8 cellular contexts compared by ENCODE assay signal in the genomic region with DNA sequence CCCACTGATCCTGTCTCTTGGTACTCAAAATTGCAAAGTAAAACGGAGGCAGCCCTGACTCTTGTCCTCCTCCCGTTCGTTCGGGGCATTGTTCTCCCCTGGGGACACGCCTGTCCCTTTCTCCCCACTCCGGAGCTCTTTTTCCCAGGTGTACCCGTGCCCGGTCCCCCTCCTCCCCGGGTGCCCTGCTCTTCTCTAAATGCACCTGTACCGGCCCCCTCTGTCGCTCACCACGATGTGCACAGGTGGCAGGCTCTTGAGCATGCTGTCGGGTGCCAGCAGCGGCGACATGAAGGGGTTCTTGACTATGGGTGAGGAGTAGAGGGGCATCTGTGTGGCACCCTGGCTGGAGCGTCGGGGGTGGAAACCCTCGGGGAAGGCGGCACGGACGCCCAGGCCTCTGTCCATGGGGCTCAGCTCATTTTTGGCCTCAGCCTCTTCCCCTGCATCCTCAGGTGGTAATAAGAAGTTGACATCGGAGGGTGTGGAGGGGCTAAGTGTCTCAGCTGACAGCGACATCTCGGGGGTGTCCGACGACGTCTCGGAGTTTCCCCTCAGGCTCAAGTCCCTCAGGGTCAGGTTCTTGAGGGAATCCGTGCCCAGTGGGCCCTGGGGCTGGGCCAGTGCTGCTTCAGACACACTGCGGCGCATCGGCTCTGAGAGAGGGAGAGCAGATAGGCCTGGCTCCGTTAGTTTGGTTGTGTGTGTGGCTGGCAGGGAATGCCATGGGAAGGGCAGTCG. TPM values are rescaled to one million over a fixed set of nuclear protein-coding genes. Genes with fewer than 3 reads are reported as not detected.
DNase-seq lines count a peak whose midpoint lies in the region; ATAC-seq and TF ChIP-seq lines count a peak whose summit lies in the region.

No MANE protein-coding gene starts in this region.

- ATAC-seq in T-cell (replicated peaks in 1 of 4) (no peak), HG02588 (IDR thresholded peaks at IDR 0.05; ENCODE audit: unreplicated experiment) (no peak)

- TF ChIP-seq CTCF in glutamatergic neuron (IDR thresholded peaks at IDR 0.05; ENCODE audit: partially characterized antibody, unreplicated experiment), result no peak

- H3K36me3 Mint-ChIP-seq in T-cell, result peaks cover 5% of the 10 kb centered on the region
- H3K36me3 Mint-ChIP-seq in glutamatergic neuron (ENCODE audit: unreplicated experiment), result no peaks in the 10 kb centered on the region

- POLR2A ChIA-PET in T-cell (lab: Charles Lee), result interaction anchor here in 1 of 2 donors (0.8 kb wide), 1 partner anchor 239 kb away, joined by 4 read pairs; no protein-coding TSS in a partner anchor

- H3K9me3 ChIP-seq in skeletal muscle satellite cell (replicated peaks; ENCODE audit: low read length), result no peaks in the 10 kb centered on the region

- no peaks in the 10 kb centered on the region for H3K36me3 ChIP-seq in skeletal muscle satellite cell (ENCODE audit: insufficient read depth, low read length)

- H3K9ac ChIP-seq in skeletal muscle satellite cell (ENCODE audit: low read depth, low read length), result no peak overlapping the region

- DNase-seq in NCI-H510A treated with DMSO at 0.1 percent for 48 hours (lab: John Stamatoyannopoulos, UW) (peak; percentile 14), NCI-H510A (lab: John Stamatoyannopoulos, UW) (no peak), T-cell (no peak), glutamatergic neuron (no peak), SKM-1 treated with dmso at 0.1 percent for 144 hours (lab: John Stamatoyannopoulos, UW; ENCODE audit: unreplicated experiment) (no peak)
- no peak for DNase-seq in stimulated activated naive CD4-positive, alpha-beta T cell (lab: John Stamatoyannopoulos, UW)

- H3K27me3 Mint-ChIP-seq in T-cell (no peaks in the 10 kb centered on the region), glutamatergic neuron (ENCODE audit: unreplicated experiment) (peaks cover 21% of the 10 kb centered on the region)

- H3K4me1 ChIP-seq in skeletal muscle satellite cell (ENCODE audit: control insufficient read depth, insufficient read depth, low read length), result peaks cover 5% of the 10 kb centered on the region

- H3K9me3 Mint-ChIP-seq in T-cell (no peaks in the 10 kb centered on the region), glutamatergic neuron (ENCODE audit: unreplicated experiment) (peaks cover 24% of the 10 kb centered on the region)

- peak overlapping the region; percentile 75 to 83 (median 81) for H3K4me3 Mint-ChIP-seq in T-cell
- H3K4me3 Mint-ChIP-seq in glutamatergic neuron (ENCODE audit: unreplicated experiment), result peak overlapping the region; percentile 83

- peaks cover 30 to 37% (median 35%) of the 10 kb centered on the region in 3 donors for H3K4me1 Mint-ChIP-seq in T-cell
- H3K4me1 Mint-ChIP-seq in glutamatergic neuron (ENCODE audit: low read depth, unreplicated experiment), result peaks cover 12% of the 10 kb centered on the region

- H3K27ac Mint-ChIP-seq in T-cell (peak overlapping the region; percentile 31 to 89), glutamatergic neuron (ENCODE audit: unreplicated experiment) (peak overlapping the region; percentile 18)

- no peaks in the 10 kb centered on the region for H3K27me3 ChIP-seq in skeletal muscle satellite cell (ENCODE audit: control insufficient read depth, insufficient read depth, low read length)

- CTCF ChIA-PET in T-cell (lab: Charles Lee), result interaction anchor here in 1 of 2 donors (0.6 to 1.4 kb wide), 2 partner anchors 21 to 94 kb away, joined by 6 to 11 read pairs; no protein-coding TSS in a partner anchor

- H3K4me2 ChIP-seq in skeletal muscle satellite cell (ENCODE audit: low read length), result peak overlapping the region; percentile 96

- peak overlapping the region; percentile 66 for H3K4me3 ChIP-seq in skeletal muscle satellite cell (ENCODE audit: low read length)

RNA-seq across cellular contexts. Expression of a gene that starts 12.4 kb away (rescaled TPM):
- 1 to 10 TPM in 1 of 5 donors, not detected in 4; 1.1 TPM for total RNA-seq in T-cell
- 2.8 TPM for total RNA-seq in glutamatergic neuron (ENCODE audit: unreplicated experiment)
- not detected in 2 replicates for total RNA-seq in skeletal muscle satellite cell (2012; rRNA removed)

RNA-seq across cellular contexts. Expression of a gene that starts 24.6 kb away (rescaled TPM):
- total RNA-seq in T-cell (10 to 100 TPM; 16.2 to 44.4 (median 34.8) TPM), glutamatergic neuron (ENCODE audit: unreplicated experiment) (39.0 TPM)
- 1.5 TPM in 2 replicates for total RNA-seq in skeletal muscle satellite cell (2012; rRNA removed)

RNA-seq across cellular contexts. Expression of a gene that starts 40.2 kb away (rescaled TPM):
- not detected for total RNA-seq in T-cell
- not detected for total RNA-seq in glutamatergic neuron (ENCODE audit: unreplicated experiment)
- not detected in 2 replicates for total RNA-seq in skeletal muscle satellite cell (2012; rRNA removed)
